Comparison of ENCODE assay signal across 19 cellular contexts in genomic region chr9:99274511-99274910, GRCh38.
"Had no signal": no experiment of that assay in that cellular context is flagged by ENCODE, and none has a peak within 500 bp of the region (broad histone marks: within the 10 kb centered on the region; RNA-seq: fewer than 3 reads in every experiment).

No MANE protein-coding gene starts in this region.

- DNase-seq: gastrocnemius medialis; heart right ventricle; hypothalamus; kidney glomerular epithelial cell; mucosa of descending colon; naive thymus-derived CD8-positive, alpha-beta T cell; psoas muscle; retina; sigmoid colon; stimulated activated CD4-positive, alpha-beta T cell treated with anti-CD3 and anti-CD28 coated beads, Interleukin-2, amount 100 ng/mL, for 24 hours; stimulated activated CD4-positive, alpha-beta T cell treated with anti-CD3 and anti-CD28 coated beads, Interleukin-4, amount 100 ng/mL, for 4 hours; stimulated activated naive CD4-positive, alpha-beta T cell; stomach; substantia nigra; transverse colon had no signal

- H3K4me3 ChIP-seq: gastrocnemius medialis, heart right ventricle, mucosa of descending colon, psoas muscle, sigmoid colon, skin epidermis, stomach, thoracic aorta, transverse colon had no signal

- ATAC-seq: gastrocnemius medialis; heart right ventricle; mucosa of descending colon; naive thymus-derived CD8-positive, alpha-beta T cell; psoas muscle had no signal

- FAIRE-seq: islet of Langerhans had no signal

- H3K27me3 ChIP-seq: gastrocnemius medialis, heart right ventricle, neutrophil, sigmoid colon, stomach, transverse colon had no signal

- H3K36me3 ChIP-seq: gastrocnemius medialis, heart right ventricle, neutrophil, sigmoid colon, stomach, thoracic aorta, transverse colon had no signal

- H3K27ac ChIP-seq: gastrocnemius medialis, heart right ventricle, neutrophil, psoas muscle, sigmoid colon, skin epidermis, stomach, thoracic aorta, transverse colon had no signal
